ENCODE assay signal across 26 cellular contexts in genomic region chr10:91167406-91167805, GRCh38.
"Had no signal": no experiment of that assay in that cellular context is flagged by ENCODE, and none has a peak within 500 bp of the region (broad histone marks: within the 10 kb centered on the region; RNA-seq: fewer than 3 reads in every experiment).

No MANE protein-coding gene starts in this region.

- DNase-seq: colonic mucosa; effector memory CD4-positive, alpha-beta T cell; foreskin melanocyte; glutamatergic neuron; heart right ventricle; hippocampal formation; left cardiac atrium; left lung; mesendoderm; midbrain; nephron progenitor cell; nucleus accumbens; stimulated activated CD4-positive, alpha-beta T cell treated with anti-CD3 and anti-CD28 coated beads, Interleukin-12 subunit alpha, Interleukin-12 subunit beta, amount 100 ng/mL, for 4 hours; stimulated activated CD4-positive, alpha-beta T cell treated with anti-CD3 and anti-CD28 coated beads, Interleukin-1b, Interleukin-23, amount 100 ng/mL, for 48 hours; stimulated activated CD4-positive, alpha-beta T cell treated with anti-CD3 and anti-CD28 coated beads, Interleukin-4, amount 100 ng/mL, for 1 hour; stimulated activated CD8-positive, alpha-beta memory T cell treated with anti-CD3 and anti-CD28 coated beads, Interleukin-4, amount 100 ng/mL, for 48 hours; stimulated activated naive CD4-positive, alpha-beta T cell treated with Interleukin-2 at 50 U/mL for 16 hours; stomach; thyroid gland had no signal

- H3K27ac ChIP-seq: colonic mucosa, esophagus muscularis mucosa, heart right ventricle, left lung, prostate gland, right atrium auricular region, stomach, thyroid gland had no signal

- H3K4me3 Mint-ChIP-seq: dendritic cell treated with granulocyte-macrophage colony-stimulating factor and Interleukin-4, amounts not matched to agents 40 ng/mL and 50 ng/mL, for 4 days; nephron progenitor cell; type B pancreatic cell had no signal

- H3K4me2 ChIP-seq: smooth muscle cell had no signal

- ATAC-seq: heart right ventricle, left cardiac atrium, left lung, sciatic nerve had no signal

- H3K4me3 ChIP-seq: colonic mucosa, esophagus muscularis mucosa, heart right ventricle, left lung, prostate gland, right atrium auricular region, smooth muscle cell, stomach, thyroid gland had no signal

- H3K4me1 ChIP-seq: colonic mucosa, prostate gland had no signal

- H3K27me3 ChIP-seq: colonic mucosa, esophagus muscularis mucosa, right atrium auricular region, stomach, thyroid gland had no signal

- H3K9me3 ChIP-seq: colonic mucosa, esophagus muscularis mucosa, left lung, prostate gland, right atrium auricular region, stomach, thyroid gland had no signal

- H3K27ac Mint-ChIP-seq: dendritic cell treated with granulocyte-macrophage colony-stimulating factor and Interleukin-4, amounts not matched to agents 40 ng/mL and 50 ng/mL, for 4 days; nephron progenitor cell; type B pancreatic cell had no signal

- H3K36me3 ChIP-seq: colonic mucosa, esophagus muscularis mucosa, heart right ventricle, left lung, prostate gland, right atrium auricular region, stomach, thyroid gland had no signal
